ENCODE assay signal across 28 cellular contexts in the genomic region with DNA sequence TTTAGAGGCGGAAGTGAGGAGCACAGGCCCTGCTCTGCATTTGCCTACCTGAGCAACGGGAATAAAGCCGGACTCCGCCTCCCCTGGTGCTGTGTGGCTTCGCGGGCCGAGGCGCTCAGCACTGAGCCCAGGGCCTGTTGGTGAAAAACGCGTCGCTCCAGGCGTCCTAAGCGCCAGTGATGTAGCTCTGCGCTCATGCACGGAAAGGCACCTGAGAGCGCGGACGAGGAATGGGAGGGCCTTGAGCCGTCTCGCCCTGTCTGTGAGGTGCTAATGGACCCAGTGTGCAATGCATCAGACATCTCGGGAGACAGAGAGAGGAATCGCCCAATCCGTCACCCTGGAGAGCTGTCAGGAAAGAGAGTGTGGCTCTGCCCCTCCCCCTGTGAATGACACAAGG. TPM values are rescaled to one million over a fixed set of nuclear protein-coding genes. Genes with fewer than 3 reads are reported as not detected.
DNase-seq lines count a peak whose midpoint lies in the region; ATAC-seq, FAIRE-seq and TF ChIP-seq lines count a peak whose summit lies in the region.
"Had no signal": no experiment of that assay in that cellular context is flagged by ENCODE, and none has a peak within 500 bp of the region (broad histone marks: within the 10 kb centered on the region; RNA-seq: fewer than 3 reads in every experiment).

No MANE protein-coding gene starts in this region.

- H3K27ac Mint-ChIP-seq in endodermal cell (no peak overlapping the region), neural crest cell (ENCODE audit: unreplicated experiment) (peak overlapping the region; percentile 87)
- H3K27ac Mint-ChIP-seq in CD4-positive, alpha-beta memory T cell, result no peak overlapping the region
- H3K27ac Mint-ChIP-seq: activated naive CD4-positive, alpha-beta T cell treated with anti-CD3 and anti-CD28 coated beads, Interleukin-2, amount 50 U/mL, for 24 hours; activated T-helper 2 cell treated with anti-CD3 and anti-CD28 coated beads, Interferon-gamma antibody, Interleukin-2, Interleukin-4, amounts not matched to agents 10 μg/mL and 5 μg/mL and 100 μg/mL, durations not matched to agents 14 hours and 24 hours and 36 hours had no signal

- H3K4me3 Mint-ChIP-seq in endodermal cell (no peak overlapping the region), neural crest cell (no peak overlapping the region)
- no peak overlapping the region for H3K4me3 Mint-ChIP-seq in activated T-cell treated with anti-CD3 and anti-CD28 coated beads, Interleukin-2, amount 50 U/mL, for 4 hours
- H3K4me3 Mint-ChIP-seq in CD4-positive, alpha-beta memory T cell, result no peak overlapping the region
- H3K4me3 Mint-ChIP-seq: activated naive CD4-positive, alpha-beta T cell treated with anti-CD3 and anti-CD28 coated beads, Interleukin-2, amount 50 U/mL, for 24 hours; naive thymus-derived CD4-positive, alpha-beta T cell had no signal

- no peak overlapping the region for H3K4ac ChIP-seq in IMR-90 (ENCODE audit: low read depth, low read length)

- TF ChIP-seq POLR2A in GM12891 (IDR thresholded peaks at IDR 0.05; ENCODE audit: low read depth, low read length), result no peak
- no peak for TF ChIP-seq POLR2A in IMR-90 (IDR thresholded peaks at IDR 0.05; ENCODE audit: low read depth, low read length)

- H2BK120ac ChIP-seq in IMR-90 (ENCODE audit: low read depth, low read length), result no peak overlapping the region

- H2AK5ac ChIP-seq in IMR-90 (ENCODE audit: low read depth, low read length), result no peak overlapping the region; the same call in 1 of the 2 replicates

- TF ChIP-seq CTCF in IMR-90 (conservative IDR thresholded peaks at IDR 0.05; ENCODE audit: low read depth, low read length), result no peak
- no peak for TF ChIP-seq CTCF in endodermal cell (conservative IDR thresholded peaks at IDR 0.05)
- no peak for TF ChIP-seq CTCF in neural crest cell (conservative IDR thresholded peaks at IDR 0.05)

- H4K8ac ChIP-seq in IMR-90 (ENCODE audit: low read depth in 2 of 2, low read length in 2 of 2), result no peak overlapping the region

- H3K4me1 Mint-ChIP-seq in endodermal cell, result no peaks in the 10 kb centered on the region
- peaks cover 3% of the 10 kb centered on the region for H3K4me1 Mint-ChIP-seq in neural crest cell
- peaks cover 2% of the 10 kb centered on the region for H3K4me1 Mint-ChIP-seq in activated T-cell treated with anti-CD3 and anti-CD28 coated beads, Interleukin-2, amount 50 U/mL, for 4 hours (ENCODE audit: low read depth)
- peaks cover 2 to 10% (median 8%) of the 10 kb centered on the region in 4 donors for H3K4me1 Mint-ChIP-seq in CD4-positive, alpha-beta memory T cell
- H3K4me1 Mint-ChIP-seq: activated naive CD4-positive, alpha-beta T cell treated with anti-CD3 and anti-CD28 coated beads, Interleukin-2, amount 50 U/mL, for 24 hours had no signal

- DNase-seq in GM12891 (ENCODE audit: insufficient read length, low spot score) (no peak), IMR-90 (no peak), endodermal cell (peak; percentile 82), neural crest cell (ENCODE audit: low read depth, low spot score) (no peak)
- no peak for DNase-seq in activated T-cell treated with anti-CD3 and anti-CD28 coated beads, Interleukin-2, amount 50 U/mL, for 4 hours
- DNase-seq in CD4-positive, alpha-beta memory T cell, result no peak
- DNase-seq in activated T-cell treated with anti-CD3 and anti-CD28 coated beads, Interleukin-2, amount 50 U/mL, for 1 hour, result no peak
- DNase-seq: cortex of kidney; foreskin melanocyte; HCEC 1CT; KG1; left lung; midbrain; MM.1S; naive thymus-derived CD4-positive, alpha-beta T cell; NCI-H1436; NCI-H82; stimulated activated CD4-positive, alpha-beta T cell treated with anti-CD3 and anti-CD28 coated beads, Interleukin-1b, Interleukin-23, amount 100 ng/mL, for 48 hours; stimulated activated CD8-positive, alpha-beta memory T cell treated with anti-CD3 and anti-CD28 coated beads, Interleukin-4, amount 100 ng/mL, for 48 hours; T-helper 2 cell; transverse colon had no signal

- peak overlapping the region; percentile 56 for H2AFZ ChIP-seq in IMR-90 (replicated peaks; ENCODE audit: low read length, poor library complexity)

- no peak overlapping the region for H3K14ac ChIP-seq in IMR-90 (replicated peaks; ENCODE audit: low read depth, low read length)

- H3K4me3 ChIP-seq in IMR-90 (ENCODE audit: insufficient read depth, low read depth, low read length), result no peak overlapping the region
- no peak overlapping the region for H3K4me3 ChIP-seq in endodermal cell (ENCODE audit: low read length)
- H3K4me3 ChIP-seq in CD4-positive, alpha-beta memory T cell (ENCODE audit: low read length in 2 of 2), result no peak overlapping the region
- H3K4me3 ChIP-seq: ascending aorta, cardiac muscle cell, esophagus muscularis mucosa, left lung, skin epidermis, transverse colon had no signal

- 62% methylated on average over 21 of the region's 23 CpGs; no CpG with 5 or more reads in 1 of the 2 experiments for WGBS in IMR-90 (ENCODE audit: extremely low coverage in 2 of 2, insufficient read length in 1 of 2), 2 experiments
- 70 to 72% methylated on average over 23 of the region's 23 CpGs for WGBS in endodermal cell (ENCODE audit: insufficient coverage in 1 of 2, insufficient read length in 1 of 2), 2 experiments

- H3K27ac ChIP-seq in IMR-90 (ENCODE audit: insufficient read depth, low read length) (no peak overlapping the region), endodermal cell (ENCODE audit: low read depth, low read length) (no peak overlapping the region)
- H3K27ac ChIP-seq in CD4-positive, alpha-beta memory T cell (ENCODE audit: low read depth, low read length), result no peak overlapping the region
- H3K27ac ChIP-seq: ascending aorta, cardiac muscle cell, esophagus muscularis mucosa, left lung, skin epidermis, transverse colon had no signal

- no peaks in the 10 kb centered on the region for H3K36me3 Mint-ChIP-seq in endodermal cell (ENCODE audit: low read depth)
- H3K36me3 Mint-ChIP-seq in neural crest cell (ENCODE audit: low read depth), result no peaks in the 10 kb centered on the region
- no peaks in the 10 kb centered on the region for H3K36me3 Mint-ChIP-seq in activated T-cell treated with anti-CD3 and anti-CD28 coated beads, Interleukin-2, amount 50 U/mL, for 4 hours (ENCODE audit: insufficient read depth)
- no peaks in the 10 kb centered on the region for H3K36me3 Mint-ChIP-seq in CD4-positive, alpha-beta memory T cell
- H3K36me3 Mint-ChIP-seq: activated naive CD4-positive, alpha-beta T cell treated with anti-CD3 and anti-CD28 coated beads, Interleukin-2, amount 50 U/mL, for 24 hours; naive thymus-derived CD4-positive, alpha-beta T cell had no signal

- H2AK9ac ChIP-seq in IMR-90 (replicated peaks; ENCODE audit: low read depth, low read length, poor library complexity), result peak overlapping the region; percentile 50

- CTCF ChIA-PET in IMR-90 (lab: Yijun Ruan, JAX), result no interaction called here
- CTCF ChIA-PET in CD4-positive, alpha-beta memory T cell (lab: Charles Lee; ENCODE audit: partially characterized antibody), result interaction anchor here (1.0 to 2.6 kb wide), 2 partner anchors 23 to 67 kb away, joined by 5 to 12 read pairs; no protein-coding TSS in a partner anchor

- no peaks in the 10 kb centered on the region for H3K9me3 Mint-ChIP-seq in endodermal cell
- H3K9me3 Mint-ChIP-seq in neural crest cell, result no peaks in the 10 kb centered on the region
- no peaks in the 10 kb centered on the region for H3K9me3 Mint-ChIP-seq in activated T-cell treated with anti-CD3 and anti-CD28 coated beads, Interleukin-2, amount 50 U/mL, for 4 hours
- H3K9me3 Mint-ChIP-seq in CD4-positive, alpha-beta memory T cell, result no peaks in the 10 kb centered on the region
- H3K9me3 Mint-ChIP-seq: activated naive CD4-positive, alpha-beta T cell treated with anti-CD3 and anti-CD28 coated beads, Interleukin-2, amount 50 U/mL, for 24 hours; activated T-helper 2 cell treated with anti-CD3 and anti-CD28 coated beads, Interferon-gamma antibody, Interleukin-2, Interleukin-4, amounts not matched to agents 10 μg/mL and 5 μg/mL and 100 μg/mL, durations not matched to agents 14 hours and 24 hours and 36 hours had no signal

- no peak overlapping the region for H2BK15ac ChIP-seq in IMR-90 (ENCODE audit: low read depth, low read length)

- H3K18ac ChIP-seq in IMR-90 (ENCODE audit: low read depth, low read length), result no peak overlapping the region

- peaks cover 3% of the 10 kb centered on the region; the same call in 1 of the 2 replicates for H3K4me1 ChIP-seq in IMR-90 (ENCODE audit: control insufficient read depth, insufficient read depth, low read length)
- H3K4me1 ChIP-seq in endodermal cell (ENCODE audit: control insufficient read depth, insufficient read depth, low read length), result no peaks in the 10 kb centered on the region
- H3K4me1 ChIP-seq in CD4-positive, alpha-beta memory T cell (ENCODE audit: insufficient read depth, low read length), result peaks cover 4% of the 10 kb centered on the region

- H3K4me2 ChIP-seq in IMR-90 (ENCODE audit: low read depth, low read length), result no peak overlapping the region

- no peak overlapping the region for H4K5ac ChIP-seq in IMR-90 (ENCODE audit: low read depth, low read length)

- H3K27me3 Mint-ChIP-seq in endodermal cell (ENCODE audit: insufficient read depth) (no peaks in the 10 kb centered on the region), neural crest cell (ENCODE audit: low read depth) (no peaks in the 10 kb centered on the region)
- no peaks in the 10 kb centered on the region for H3K27me3 Mint-ChIP-seq in activated T-cell treated with anti-CD3 and anti-CD28 coated beads, Interleukin-2, amount 50 U/mL, for 4 hours (ENCODE audit: low read depth)
- H3K27me3 Mint-ChIP-seq in CD4-positive, alpha-beta memory T cell, result peaks cover 0 to 2% of the 10 kb centered on the region in 2 donors
- H3K27me3 Mint-ChIP-seq: activated naive CD4-positive, alpha-beta T cell treated with anti-CD3 and anti-CD28 coated beads, Interleukin-2, amount 50 U/mL, for 24 hours had no signal

- no peaks in the 10 kb centered on the region for H3K9me1 ChIP-seq in IMR-90 (ENCODE audit: insufficient read depth, low read length)

- H4K91ac ChIP-seq in IMR-90 (ENCODE audit: insufficient read depth, low read depth, low read length), result no peak overlapping the region

- no peaks in the 10 kb centered on the region for H3K36me3 ChIP-seq in IMR-90 (ENCODE audit: control insufficient read depth, insufficient read depth, low read length)
- H3K36me3 ChIP-seq in endodermal cell (ENCODE audit: control insufficient read depth, insufficient read depth, low read length), result no peaks in the 10 kb centered on the region
- H3K36me3 ChIP-seq in CD4-positive, alpha-beta memory T cell (ENCODE audit: insufficient read depth, low read length), result no peaks in the 10 kb centered on the region
- H3K36me3 ChIP-seq: ascending aorta, cardiac muscle cell, esophagus muscularis mucosa, left lung, transverse colon had no signal

- peaks cover 7% of the 10 kb centered on the region; the same call in 1 of the 2 replicates for H3K9me3 ChIP-seq in IMR-90 (ENCODE audit: control insufficient read depth, insufficient read depth, low read length)
- H3K9me3 ChIP-seq in endodermal cell (ENCODE audit: control insufficient read depth, low read length), result no peaks in the 10 kb centered on the region
- H3K9me3 ChIP-seq in CD4-positive, alpha-beta memory T cell (ENCODE audit: control insufficient read depth in 1 of 2, low read length in 2 of 2), result no peaks in the 10 kb centered on the region
- H3K9me3 ChIP-seq: transverse colon had no signal

- intact Hi-C loops in IMR-90 (cut with micrococcal nuclease), result no loop called here
- intact Hi-C loops in CD4-positive, alpha-beta memory T cell (cut with micrococcal nuclease), result no loop called here

- in situ Hi-C loops in IMR-90 (cut with MboI; ENCODE audit: low sequenced_read_pairs), result no loop called here

- no peak overlapping the region for H3K56ac ChIP-seq in IMR-90 (ENCODE audit: extremely low read depth, insufficient read depth, low read length)

- ATAC-seq in IMR-90 (ENCODE audit: low read depth), result no peak
- no peak for ATAC-seq in activated T-cell treated with anti-CD3 and anti-CD28 coated beads, Interleukin-2, amount 50 U/mL, for 4 hours
- ATAC-seq: left lung; naive thymus-derived CD4-positive, alpha-beta T cell had no signal

- no peaks in the 10 kb centered on the region for H4K20me1 ChIP-seq in IMR-90 (ENCODE audit: insufficient read depth, low read length)

- H2BK20ac ChIP-seq in IMR-90 (ENCODE audit: low read depth, low read length), result no peak overlapping the region

- no peak for TF ChIP-seq RAD21 in IMR-90 (IDR thresholded peaks at IDR 0.05; ENCODE audit: low read length)

- peak; percentile 31 for FAIRE-seq in GM12891 (lab: Jason Lieb, UNC)

- no peak overlapping the region for H2BK5ac ChIP-seq in IMR-90 (ENCODE audit: low read depth, low read length, poor library complexity, severe bottlenecking)

- BruUV-seq in IMR-90 (replicated peaks; lab: Mats Ljungman, UMichigan), result no TSS peak

- no peaks in the 10 kb centered on the region for H3K79me1 ChIP-seq in IMR-90 (ENCODE audit: low read depth in 1 of 2, low read length in 2 of 2)

- H3K27me3 ChIP-seq in IMR-90 (ENCODE audit: control insufficient read depth, insufficient read depth, low read length) (peaks cover 3% of the 10 kb centered on the region; the same call in 1 of the 2 replicates), endodermal cell (ENCODE audit: control insufficient read depth, insufficient read depth, low read length, poor library complexity, severe bottlenecking) (no peaks in the 10 kb centered on the region)
- no peaks in the 10 kb centered on the region for H3K27me3 ChIP-seq in CD4-positive, alpha-beta memory T cell (ENCODE audit: insufficient read depth, low read length)
- H3K27me3 ChIP-seq: ascending aorta, cardiac muscle cell, transverse colon had no signal

- H3K9ac ChIP-seq in IMR-90 (ENCODE audit: low read depth, low read length) (no peak overlapping the region), endodermal cell (ENCODE audit: extremely low read depth, low read length, poor library complexity, severe bottlenecking) (no peak overlapping the region)

- dilution Hi-C loops in IMR-90 (cut with HindIII; ENCODE audit: low sequenced_read_pairs, unreplicated experiment), result no loop called here

- H3K23ac ChIP-seq in IMR-90 (ENCODE audit: low read depth, low read length), result no peak overlapping the region

- POLR2A ChIA-PET in IMR-90 (lab: Charles Lee; ENCODE audit: unreplicated experiment), result no interaction called here
- POLR2A ChIA-PET in CD4-positive, alpha-beta memory T cell (lab: Charles Lee; ENCODE audit: partially characterized antibody), result no interaction called here

RNA-seq across cellular contexts. Expression of a gene that starts 17.2 kb away (rescaled TPM):
- 30.8 TPM for polyA plus RNA-seq in GM12891 (2012; ENCODE audit: low read depth, missing spikeins)
- 0.18 and 0.28 TPM in 2 replicates for total RNA-seq in IMR-90 (2012; rRNA removed)
- 0.63 and 0.76 TPM in 2 replicates for polyA plus RNA-seq in IMR-90 (2012; rRNA removed)
- 0.56 and 1.3 TPM in 2 replicates for polyA plus RNA-seq in IMR-90 (2012; cell fraction: cytosol; rRNA removed)
- 2.3 and 3.6 TPM in 2 replicates for polyA plus RNA-seq in IMR-90 (2012; cell fraction: nucleus; rRNA removed; ENCODE audit: low replicate concordance)
- total RNA-seq in endodermal cell, result 1 to 10 TPM; 1.4 to 3.7 TPM
- 4.4 TPM for polyA plus RNA-seq in endodermal cell (2013, experiment 1 of 2)
- polyA plus RNA-seq in endodermal cell (2013, experiment 2 of 2), result 2.5 TPM
- total RNA-seq in neural crest cell, result 1.1 and 1.6 TPM in 2 replicates
- total RNA-seq in activated T-cell treated with anti-CD3 and anti-CD28 coated beads, Interleukin-2, amount 50 U/mL, for 4 hours, result 10 to 100 TPM; 55.8 to 68.8 (median 63.6) TPM
- total RNA-seq in CD4-positive, alpha-beta memory T cell, result 100 to 1,000 TPM; 157 to 177 TPM
- 10 to 100 TPM; 34.4 to 89.0 TPM for polyA plus RNA-seq in CD4-positive, alpha-beta memory T cell
- total RNA-seq: osteocyte had no signal

Comparison
In these comparisons a context has a peak if more than half of its experiments do, and no peak if none do; other contexts are left out.
1. RNA of a gene that starts 17.2 kb away (total RNA-seq): 157 to 177 TPM in CD4-positive, alpha-beta memory T cell and 55.8 to 68.8 TPM in activated T-cell treated with anti-CD3 and anti-CD28 coated beads, Interleukin-2, amount 50 U/mL, for 4 hours; 1.4 to 3.7 TPM in endodermal cell, 1.1 to 1.6 TPM in neural crest cell and 0.18 to 0.28 TPM in IMR-90; every median in the first group is over 10 times any median in the second.